18 cellular contexts compared by ENCODE assay signal in genomic region chr7:15692621-15693020, GRCh38. TPM values are rescaled to one million over a fixed set of nuclear protein-coding genes. Genes with fewer than 3 reads are reported as not detected.
DNase-seq lines count a peak whose midpoint lies in the region; ATAC-seq lines count a peak whose summit lies in the region.
"Had no signal": no experiment of that assay in that cellular context is flagged by ENCODE, and none has a peak within 500 bp of the region (broad histone marks: within the 10 kb centered on the region; RNA-seq: fewer than 3 reads in every experiment).

No MANE protein-coding gene starts in this region.

- DNase-seq in NCI-H524 (lab: John Stamatoyannopoulos, UW) = peak; percentile 17 to 56
- DNase-seq in NCI-H524 treated with DMSO at 0.1 percent for 48 hours (lab: John Stamatoyannopoulos, UW) = no peak
- peak; percentile 54 for DNase-seq in COLO829 (ENCODE audit: low spot score)
- peak; percentile 40 for DNase-seq in foreskin melanocyte
- no peak for DNase-seq in sciatic nerve (ENCODE audit: low spot score)
- DNase-seq in SW480 (ENCODE audit: low spot score) = no peak
- DNase-seq in T1000 (lab: John Stamatoyannopoulos, UW) = no peak
- DNase-seq: 8988T; Calu3; CD4-positive, alpha-beta memory T cell; DND-41; EL; H9 had no signal

- intact Hi-C loops in sciatic nerve (cut with DNase I) = no loop called here

- peak; percentile 18 for ATAC-seq in sciatic nerve
- no peak for ATAC-seq in GM21723 (IDR thresholded peaks at IDR 0.05; ENCODE audit: unreplicated experiment)
- ATAC-seq: GM12878, HepG2 had no signal

RNA-seq across cellular contexts. Expression of gene MEOX2, which starts 6.1 kb away (rescaled TPM):
- 142 TPM for total RNA-seq in sciatic nerve
- total RNA-seq: A673; CD4-positive, alpha-beta memory T cell; G401; GM12878; H9; HepG2 had no signal

Comparison
In these comparisons a context has a peak if more than half of its experiments do, and no peak if none do; other contexts are left out.
1. DNase-seq: peak in NCI-H524 (2 of 2), COLO829 (single experiment) and foreskin melanocyte (single experiment); none in NCI-H524 treated with DMSO at 0.1 percent for 48 hours (single experiment), sciatic nerve (single experiment), SW480 (single experiment) and T1000 (single experiment).